ENCODE assay signal across 2 cellular contexts in the genomic region with DNA sequence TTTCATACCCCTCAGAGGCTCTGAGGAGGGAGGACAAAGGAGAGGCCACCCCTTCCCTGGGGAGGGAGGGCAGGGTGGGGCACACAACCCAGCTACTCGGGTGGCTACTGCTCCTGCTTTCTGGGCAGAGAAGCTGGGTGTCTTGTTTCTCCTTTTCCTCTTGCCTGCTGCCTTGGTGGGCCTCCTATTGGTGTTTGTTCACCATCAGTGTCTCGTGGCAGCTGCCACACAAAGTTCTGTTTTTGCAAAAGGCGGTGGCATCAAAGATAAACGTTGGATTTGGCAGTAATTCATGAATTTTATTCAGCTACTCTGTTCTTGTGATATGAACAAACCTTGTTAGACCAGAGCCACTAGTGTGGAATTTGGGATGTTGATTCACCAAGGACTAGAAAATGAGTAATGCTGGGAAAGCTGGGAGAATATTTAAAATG.
TF ChIP-seq lines count a peak whose summit lies in the region.

No MANE protein-coding gene starts in this region.

TF ChIP-seq in A549, 52 proteins besides CTCF, POLR2A, EP300 and RAD21:
- TF ChIP-seq JUNB (IDR thresholded peaks at IDR 0.05) (peak; percentile 28; the same call in 1 of the 2 replicates), MAFK (IDR thresholded peaks at IDR 0.05; ENCODE audit: partially characterized antibody) (no peak)

TF ChIP-seq in IMR-90, 13 proteins besides CTCF, POLR2A, EP300 and RAD21:
- TF ChIP-seq MXI1 (IDR thresholded peaks at IDR 0.05; ENCODE audit: borderline replicate concordance, low read depth, low read length) (no peak), RCOR1 (IDR thresholded peaks at IDR 0.05; ENCODE audit: insufficient replicate concordance, low read length) (no peak), CEBPB (IDR thresholded peaks at IDR 0.05; ENCODE audit: low read depth, low read length) (no peak), MAZ (IDR thresholded peaks at IDR 0.05; ENCODE audit: borderline replicate concordance, low read depth, low read length) (no peak), FOS (IDR thresholded peaks at IDR 0.05; ENCODE audit: low read depth, low read length) (no peak), NFE2L2 (IDR thresholded peaks at IDR 0.05; ENCODE audit: low read depth, low read length) (no peak), MAFK (IDR thresholded peaks at IDR 0.05; ENCODE audit: low read depth, low read length) (no peak), SMC3 (IDR thresholded peaks at IDR 0.05; ENCODE audit: low read depth, low read length) (no peak), RFX5 (IDR thresholded peaks at IDR 0.05; ENCODE audit: low read depth, low read length) (no peak), CHD1 (IDR thresholded peaks at IDR 0.05; ENCODE audit: low read depth, low read length) (no peak), BHLHE40 (IDR thresholded peaks at IDR 0.05; ENCODE audit: low read depth, low read length) (no peak)
- TF ChIP-seq, protein P1, sequence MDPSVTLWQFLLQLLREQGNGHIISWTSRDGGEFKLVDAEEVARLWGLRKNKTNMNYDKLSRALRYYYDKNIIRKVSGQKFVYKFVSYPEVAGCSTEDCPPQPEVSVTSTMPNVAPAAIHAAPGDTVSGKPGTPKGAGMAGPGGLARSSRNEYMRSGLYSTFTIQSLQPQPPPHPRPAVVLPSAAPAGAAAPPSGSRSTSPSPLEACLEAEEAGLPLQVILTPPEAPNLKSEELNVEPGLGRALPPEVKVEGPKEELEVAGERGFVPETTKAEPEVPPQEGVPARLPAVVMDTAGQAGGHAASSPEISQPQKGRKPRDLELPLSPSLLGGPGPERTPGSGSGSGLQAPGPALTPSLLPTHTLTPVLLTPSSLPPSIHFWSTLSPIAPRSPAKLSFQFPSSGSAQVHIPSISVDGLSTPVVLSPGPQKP (IDR thresholded peaks at IDR 0.05; ENCODE audit: borderline replicate concordance, low read depth, low read length): no peak
- TF ChIP-seq, protein P2, sequence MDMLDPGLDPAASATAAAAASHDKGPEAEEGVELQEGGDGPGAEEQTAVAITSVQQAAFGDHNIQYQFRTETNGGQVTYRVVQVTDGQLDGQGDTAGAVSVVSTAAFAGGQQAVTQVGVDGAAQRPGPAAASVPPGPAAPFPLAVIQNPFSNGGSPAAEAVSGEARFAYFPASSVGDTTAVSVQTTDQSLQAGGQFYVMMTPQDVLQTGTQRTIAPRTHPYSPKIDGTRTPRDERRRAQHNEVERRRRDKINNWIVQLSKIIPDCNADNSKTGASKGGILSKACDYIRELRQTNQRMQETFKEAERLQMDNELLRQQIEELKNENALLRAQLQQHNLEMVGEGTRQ (IDR thresholded peaks at IDR 0.05; ENCODE audit: low read depth, low read length): no peak
